Comparison of ENCODE assay signal across 15 cellular contexts in the genomic region with DNA sequence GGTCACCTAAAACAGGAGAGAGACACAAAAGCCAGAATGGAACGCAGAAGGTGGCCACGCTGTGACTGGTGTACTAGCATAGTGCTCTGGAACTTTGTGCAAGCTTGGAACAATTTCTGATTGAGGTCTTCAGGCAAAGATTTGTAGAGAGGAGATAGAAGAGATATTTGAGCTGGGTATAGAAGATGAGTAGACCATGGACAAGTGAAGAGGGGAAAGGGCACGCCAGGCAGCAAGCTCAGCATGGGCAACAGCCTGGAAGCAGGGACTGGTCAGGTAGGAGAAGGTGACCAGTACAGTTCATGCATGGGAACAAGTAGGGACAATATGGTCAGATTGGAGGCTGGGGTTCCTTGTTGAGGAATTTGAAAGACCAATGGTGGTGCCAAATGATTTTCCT. TPM values are rescaled to one million over a fixed set of nuclear protein-coding genes. Genes with fewer than 3 reads are reported as not detected.
DNase-seq lines count a peak whose midpoint lies in the region; ATAC-seq and TF ChIP-seq lines count a peak whose summit lies in the region.
"Had no signal": no experiment of that assay in that cellular context is flagged by ENCODE, and none has a peak within 500 bp of the region (broad histone marks: within the 10 kb centered on the region; RNA-seq: fewer than 3 reads in every experiment).

No MANE protein-coding gene starts in this region.

- no peak for ATAC-seq in heart right ventricle
- no peak for ATAC-seq in GM18520 (IDR thresholded peaks at IDR 0.05; ENCODE audit: unreplicated experiment)
- ATAC-seq: GM23338, HCT116 had no signal

- no peaks in the 10 kb centered on the region for H3K79me2 ChIP-seq in osteoblast (ENCODE audit: insufficient read depth, low read length)

- no peak overlapping the region for H3K4me2 ChIP-seq in osteoblast (ENCODE audit: insufficient read depth, low read length)
- H3K4me2 ChIP-seq: GM23338 had no signal

- TF ChIP-seq CTCF in left ventricle myocardium inferior (IDR thresholded peaks at IDR 0.05; ENCODE audit: borderline replicate concordance) (no peak), heart right ventricle (IDR thresholded peaks at IDR 0.05) (no peak), osteoblast (IDR thresholded peaks at IDR 0.05; ENCODE audit: extremely low read depth, low read depth, low read length) (no peak), GM10266 (IDR thresholded peaks at IDR 0.05; ENCODE audit: control insufficient read depth, insufficient read depth, low read depth, missing control alignments) (no peak)

- intact Hi-C loops in left ventricle myocardium inferior (cut with micrococcal nuclease): no loop called here
- intact Hi-C loops in heart right ventricle (cut with DNase I): no loop called here

- H3K9me3 ChIP-seq in left ventricle myocardium inferior (replicated peaks) (peaks cover 16% of the 10 kb centered on the region), heart right ventricle (peaks cover 0 to 21% (median 0%) of the 10 kb centered on the region in 11 donors), KOPT-K1 (ENCODE audit: insufficient read depth, low read length, poor library complexity, severe bottlenecking) (peaks cover 43% of the 10 kb centered on the region), osteoblast (ENCODE audit: low read depth, low read length) (peaks cover 8% of the 10 kb centered on the region)

- H3K4me3 ChIP-seq in left ventricle myocardium inferior: no peak overlapping the region
- H3K4me3 ChIP-seq in heart right ventricle: no peak overlapping the region
- no peak overlapping the region for H3K4me3 ChIP-seq in osteoblast (ENCODE audit: insufficient read depth, low read length)
- H3K4me3 ChIP-seq: GM23338 had no signal

- no peak overlapping the region for H2AFZ ChIP-seq in osteoblast (ENCODE audit: low read length)
- H2AFZ ChIP-seq: GM23338 had no signal

- DNase-seq in left ventricle myocardium inferior: no peak
- no peak for DNase-seq in heart right ventricle
- DNase-seq in osteoblast (ENCODE audit: insufficient read length, low spot score, missing footprints): peak; percentile 34
- DNase-seq in GM10266 (ENCODE audit: extremely low spot score): no peak
- no peak for DNase-seq in OCI-M1 (lab: John Stamatoyannopoulos, UW)
- DNase-seq: ACHN; BE2C; C1 segment of cervical spinal cord; CD4-positive, CD25-positive, alpha-beta regulatory T cell; CD8-positive, alpha-beta memory T cell; COR-L47 had no signal

- H3K27me3 ChIP-seq in left ventricle myocardium inferior (ENCODE audit: low read depth) (no peaks in the 10 kb centered on the region), heart right ventricle (no peaks in the 10 kb centered on the region), osteoblast (ENCODE audit: insufficient read depth, low read length) (no peaks in the 10 kb centered on the region)
- H3K27me3 ChIP-seq: BE2C had no signal

- peak overlapping the region; percentile 76 for H3K27ac ChIP-seq in left ventricle myocardium inferior (replicated peaks)
- H3K27ac ChIP-seq in heart right ventricle: peak overlapping the region in 1 of 10 donors; percentile 96
- H3K27ac ChIP-seq in KOPT-K1 (ENCODE audit: low read depth, low read length, poor library complexity, severe bottlenecking): peak overlapping the region; percentile 10
- no peak overlapping the region for H3K27ac ChIP-seq in osteoblast (ENCODE audit: low read depth, low read length)

- H3K36me3 ChIP-seq in left ventricle myocardium inferior: peaks cover 55% of the 10 kb centered on the region
- H3K36me3 ChIP-seq in heart right ventricle: peaks cover 0 to 72% (median 0%) of the 10 kb centered on the region in 9 donors
- H3K36me3 ChIP-seq in KOPT-K1 (ENCODE audit: insufficient read depth, low read length): peaks cover 100% of the 10 kb centered on the region
- no peaks in the 10 kb centered on the region for H3K36me3 ChIP-seq in osteoblast (ENCODE audit: insufficient read depth, low read length)
- H3K36me3 ChIP-seq: BE2C had no signal

- H3K4me1 ChIP-seq in left ventricle myocardium inferior (peaks cover 43% of the 10 kb centered on the region), heart right ventricle (peaks cover 0 to 42% (median 20%) of the 10 kb centered on the region in 9 donors), osteoblast (ENCODE audit: insufficient read depth, low read length) (peaks cover 4% of the 10 kb centered on the region)
- H3K4me1 ChIP-seq: BE2C had no signal

- 95 to 97% methylated on average over 3 of the region's 3 CpGs for WGBS in heart right ventricle, 2 donors

- no peaks in the 10 kb centered on the region for H4K20me1 ChIP-seq in osteoblast (ENCODE audit: insufficient read depth, low read length)

RNA-seq across cellular contexts. Expression of a gene that starts 24.4 kb away (rescaled TPM):
- total RNA-seq in left ventricle myocardium inferior (163 TPM), heart right ventricle (100 to 1,000 TPM; 124 to 407 (median 234) TPM), osteoblast (under 0.01 TPM in 1 of 2 replicates, not detected in the other)
- 100 to 1,000 TPM; 111 to 184 TPM for polyA plus RNA-seq in heart right ventricle

Comparison
In these comparisons a context has a peak if more than half of its experiments do, and no peak if none do; other contexts are left out.
1. RNA of a gene that starts 24.4 kb away (total RNA-seq): 124 to 407 TPM in heart right ventricle and 163 TPM in left ventricle myocardium inferior (single experiment); under 0.01 TPM in osteoblast; every median in the first group is over 100 times any median in the second.